In genomic region chr4:84563002-84563401, GRCh38 we compare ENCODE assay signal across 20 cellular contexts. TPM values are rescaled to one million over a fixed set of nuclear protein-coding genes. Genes with fewer than 3 reads are reported as not detected.
"Had no signal": no experiment of that assay in that cellular context is flagged by ENCODE, and none has a peak within 500 bp of the region (broad histone marks: within the 10 kb centered on the region; RNA-seq: fewer than 3 reads in every experiment).

No MANE protein-coding gene starts in this region.

- DNase-seq: activated CD4-positive, alpha-beta T cell treated with anti-CD3 and anti-CD28 coated beads for 4 hours; activated CD4-positive, alpha-beta T cell treated with anti-CD3 and anti-CD28 coated beads, Interleukin-2, amount 50 U/mL, for 48 hours; activated CD4-positive, CD25-positive, alpha-beta regulatory T cell; activated effector memory CD4-positive, alpha-beta T cell treated with anti-CD3 and anti-CD28 coated beads, Interleukin-2, amount 50 U/mL, for 16 hours; activated naive CD4-positive, alpha-beta T cell treated with anti-CD3 and anti-CD28 coated beads, Interleukin-2, amount 10 ng/mL, durations not matched to agents 7 days and 5 days; cortex of kidney; endodermal cell; foreskin fibroblast; immature natural killer cell; naive thymus-derived CD8-positive, alpha-beta T cell; stimulated activated CD4-positive, alpha-beta T cell treated with anti-CD3 and anti-CD28 coated beads, Interleukin-2, amount 100 ng/mL, for 48 hours; stimulated activated CD8-positive, alpha-beta memory T cell treated with anti-CD3 and anti-CD28 coated beads, Interleukin-4, amount 100 ng/mL, for 48 hours; stimulated activated naive CD4-positive, alpha-beta T cell; substantia nigra; uterus had no signal

- ATAC-seq: left lobe of liver; naive thymus-derived CD8-positive, alpha-beta T cell; sciatic nerve had no signal

- H3K36me3 ChIP-seq: tibial nerve, uterus had no signal

- H3K27me3 ChIP-seq: tibial nerve, uterus had no signal

- H3K4me3 ChIP-seq: lung, tibial nerve, uterus had no signal

- H3K27ac ChIP-seq: epithelial cell of prostate, tibial nerve, uterus had no signal

- H3K9me3 ChIP-seq: tibial nerve, uterus had no signal

- H3K4me1 ChIP-seq: uterus had no signal

RNA-seq across cellular contexts. Expression of gene CDS1, which starts 19.9 kb away (rescaled TPM):
- polyA plus RNA-seq: immature natural killer cell had no signal
